In genomic region chr10:133342942-133343341, GRCh38 we compare ENCODE assay signal across 31 cellular contexts. TPM values are rescaled to one million over a fixed set of nuclear protein-coding genes. Genes with fewer than 3 reads are reported as not detected.
"Had no signal": no experiment of that assay in that cellular context is flagged by ENCODE, and none has a peak within 500 bp of the region (broad histone marks: within the 10 kb centered on the region; RNA-seq: fewer than 3 reads in every experiment).

No MANE protein-coding gene starts in this region.

- H3K9me3 ChIP-seq: adrenal gland, ascending aorta, lower lobe of right lung, sigmoid colon, transverse colon, uterus had no signal

- ATAC-seq: activated T-helper 17 cell treated with anti-CD3 and anti-CD28 coated beads, Interleukin-2, amount 50 U/mL, for 72 hours; foreskin keratinocyte; left lobe of liver; lower lobe of right lung; stimulated activated naive B cell treated with anti-CD40 and anti-IgM and Interleukin-4, amounts not matched to agents 10 μg/mL and 1 μg/mL and 100 μg/mL, for 72 hours; WTC11 had no signal

- H3K9me3 Mint-ChIP-seq: activated T-cell treated with anti-CD3 and anti-CD28 coated beads, Interleukin-2, amount 50 U/mL, for 24 hours; activated T-helper 17 cell treated with anti-CD3 and anti-CD28 coated beads, Interleukin-2, amount 50 U/mL, for 72 hours; stimulated activated naive B cell treated with anti-CD40 and anti-IgM and Interleukin-4, amounts not matched to agents 10 μg/mL and 1 μg/mL and 100 μg/mL, for 72 hours had no signal

- H3K4me1 ChIP-seq: adrenal gland, ascending aorta, foreskin keratinocyte, lower lobe of right lung, sigmoid colon, uterus had no signal

- DNase-seq: activated CD8-positive, alpha-beta memory T cell treated with anti-CD3 and anti-CD28 coated beads, Interleukin-2, amount 50 U/mL, for 4 hours; activated naive CD4-positive, alpha-beta T cell; activated T-cell treated with anti-CD3 and anti-CD28 coated beads, Interleukin-2, amount 50 U/mL, for 24 hours; adrenal gland; brain microvascular endothelial cell; central memory CD4-positive, alpha-beta T cell; dermis blood vessel endothelial cell; effector memory CD4-positive, alpha-beta T cell; foreskin keratinocyte; lower lobe of right lung; naive B cell; nucleus accumbens; sigmoid colon; stimulated activated CD4-positive, alpha-beta T cell treated with anti-CD3 and anti-CD28 coated beads, Interleukin-2, amount 100 ng/mL, for 48 hours; stimulated activated CD8-positive, alpha-beta memory T cell treated with anti-CD3 and anti-CD28 coated beads, Interleukin-4, amount 100 ng/mL, for 48 hours; stimulated activated naive B cell treated with anti-CD40 and anti-IgM and Interleukin-4, amounts not matched to agents 10 μg/mL and 1 μg/mL and 100 μg/mL, for 72 hours; T-helper 9 cell; transverse colon; uterus had no signal

- H3K27me3 ChIP-seq: ascending aorta, brain microvascular endothelial cell had no signal

- H3K4me3 ChIP-seq: adrenal gland, ascending aorta, lower lobe of right lung, sigmoid colon, transverse colon, uterus had no signal

- H3K36me3 ChIP-seq: adrenal gland, ascending aorta, brain microvascular endothelial cell, lower lobe of right lung, sigmoid colon, transverse colon, uterus had no signal

- H3K27ac ChIP-seq: adrenal gland, ascending aorta, brain microvascular endothelial cell, foreskin keratinocyte, lower lobe of right lung, sigmoid colon, transverse colon, uterus had no signal

- H3K4me3 Mint-ChIP-seq: activated naive CD8-positive, alpha-beta T cell; activated T-cell treated with anti-CD3 and anti-CD28 coated beads, Interleukin-2, amount 50 U/mL, for 24 hours; activated T-helper 17 cell treated with anti-CD3 and anti-CD28 coated beads, Interleukin-2, amount 50 U/mL, for 72 hours; stimulated activated naive B cell treated with anti-CD40 and anti-IgM and Interleukin-4, amounts not matched to agents 10 μg/mL and 1 μg/mL and 100 μg/mL, for 72 hours; WTC11 had no signal

- H3K36me3 Mint-ChIP-seq: activated naive CD8-positive, alpha-beta T cell; naive B cell; stimulated activated naive B cell treated with anti-CD40 and anti-IgM and Interleukin-4, amounts not matched to agents 10 μg/mL and 1 μg/mL and 100 μg/mL, for 72 hours; WTC11 had no signal

- H3K4me1 Mint-ChIP-seq: activated T-helper 17 cell treated with anti-CD3 and anti-CD28 coated beads, Interleukin-2, amount 50 U/mL, for 72 hours had no signal

- H3K27ac Mint-ChIP-seq: activated naive CD8-positive, alpha-beta T cell; activated T-cell treated with anti-CD3 and anti-CD28 coated beads, Interleukin-2, amount 50 U/mL, for 24 hours; activated T-helper 17 cell treated with anti-CD3 and anti-CD28 coated beads, Interleukin-2, amount 50 U/mL, for 72 hours; naive B cell; stimulated activated naive B cell treated with anti-CD40 and anti-IgM and Interleukin-4, amounts not matched to agents 10 μg/mL and 1 μg/mL and 100 μg/mL, for 72 hours; WTC11 had no signal

RNA-seq across cellular contexts. Expression of gene PRAP1, which starts 4.2 kb away (rescaled TPM):
- total RNA-seq: activated T-helper 17 cell treated with anti-CD3 and anti-CD28 coated beads, Interleukin-2, amount 50 U/mL, for 72 hours; ascending aorta; dermis blood vessel endothelial cell; foreskin keratinocyte; glomerular endothelial cell; kidney epithelial cell; lower lobe of right lung; T-helper 1 cell treated with Interleukin-12 subunit alpha and Interleukin-12 subunit beta and Interleukin-4 antibody, amounts not matched to agents 30 ng/mL and 1 ng/mL, for 36 hours; temporal lobe; uterus had no signal
- polyA plus RNA-seq: esophagus, foreskin keratinocyte, neural cell had no signal

RNA-seq across cellular contexts. Expression of gene CALY, which starts 6.2 kb away (rescaled TPM):
- total RNA-seq: activated T-helper 17 cell treated with anti-CD3 and anti-CD28 coated beads, Interleukin-2, amount 50 U/mL, for 72 hours; ascending aorta; dermis blood vessel endothelial cell; foreskin keratinocyte; glomerular endothelial cell; lower lobe of right lung; mesenteric fat pad had no signal
- polyA plus RNA-seq: foreskin keratinocyte had no signal

RNA-seq across cellular contexts. Expression of gene FUOM, which starts 14.9 kb away (rescaled TPM):
- polyA plus RNA-seq: neural cell had no signal
